ENCODE assay signal across 17 cellular contexts in the genomic region with DNA sequence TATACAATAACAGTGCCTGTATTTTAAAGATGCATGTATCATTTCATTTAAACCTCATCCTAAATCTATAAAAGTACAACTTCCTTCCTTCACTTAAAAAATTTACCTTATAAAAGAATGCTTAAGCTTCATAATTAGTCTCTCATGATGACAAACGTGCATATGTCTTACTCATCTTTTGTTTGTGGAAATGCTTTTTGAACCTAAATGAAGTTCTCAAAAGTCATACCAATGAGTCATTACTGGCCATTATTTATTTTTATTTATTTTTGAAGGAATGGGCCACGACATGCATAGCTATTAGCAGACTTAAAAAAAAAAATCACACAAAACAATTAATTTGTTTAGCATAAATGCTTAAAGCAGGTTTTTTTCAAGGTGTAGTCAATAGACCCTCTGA. TPM values are rescaled to one million over a fixed set of nuclear protein-coding genes. Genes with fewer than 3 reads are reported as not detected.
DNase-seq lines count a peak whose midpoint lies in the region; ATAC-seq, FAIRE-seq and TF ChIP-seq lines count a peak whose summit lies in the region.
"Had no signal": no experiment of that assay in that cellular context is flagged by ENCODE, and none has a peak within 500 bp of the region (broad histone marks: within the 10 kb centered on the region; RNA-seq: fewer than 3 reads in every experiment).

No MANE protein-coding gene starts in this region.

- TF ChIP-seq CTCF in HepG2 (CRISPR knock-in tag; IDR thresholded peaks at IDR 0.05): no peak
- no peak for TF ChIP-seq CTCF in right lobe of liver (IDR thresholded peaks at IDR 0.05)

- BruUV-seq in HepG2 (replicated peaks; lab: Mats Ljungman, UMichigan): no TSS peak

- no peak overlapping the region for H2AFZ ChIP-seq in HepG2 (ENCODE audit: low read length)

- no peaks in the 10 kb centered on the region for H3K27me3 Mint-ChIP-seq in T-helper 17 cell

- POLR2A ChIA-PET in HepG2 (lab: Yijun Ruan, JAX): interaction anchor here (1.1 kb wide), 1 partner anchor 18 kb away, joined by 5 read pairs; no protein-coding TSS in a partner anchor

- peaks cover 6% of the 10 kb centered on the region for H3K36me3 Mint-ChIP-seq in T-helper 17 cell (ENCODE audit: low read depth)

- no peak overlapping the region for H3K27ac ChIP-seq in HepG2 (ENCODE audit: extremely low read length, insufficient read depth, low read length)
- H3K27ac ChIP-seq in right lobe of liver: no peak overlapping the region
- H3K27ac ChIP-seq in caudate nucleus (ENCODE audit: low read depth, low read length): no peak overlapping the region
- H3K27ac ChIP-seq: ascending aorta, transverse colon had no signal

- peaks cover 28% of the 10 kb centered on the region for H3K4me1 Mint-ChIP-seq in T-helper 17 cell

- no peak overlapping the region for H3K4me3 ChIP-seq in HepG2 (replicated peaks in 1 of 3; ENCODE audit: insufficient read depth in 1 of 3, low read depth in 2 of 3, low read length in 3 of 3)
- no peak overlapping the region for H3K4me3 ChIP-seq in right lobe of liver
- H3K4me3 ChIP-seq: ascending aorta, transverse colon had no signal

- no peak for TF ChIP-seq RAD21 in HepG2 (CRISPR knock-in tag; IDR thresholded peaks at IDR 0.05)

- H3K4me1 ChIP-seq in HepG2 (ENCODE audit: insufficient read depth, low read length) (peaks cover 77% of the 10 kb centered on the region), right lobe of liver (peaks cover 0 to 14% (median 6%) of the 10 kb centered on the region in 4 donors)

- TF ChIP-seq EP300 in HepG2 (IDR thresholded peaks at IDR 0.05; ENCODE audit: low read depth in 2 of 2, low read length in 2 of 2) (no peak), HepG2 (CRISPR knock-in tag; IDR thresholded peaks at IDR 0.05; ENCODE audit: borderline replicate concordance) (no peak)

- TF ChIP-seq POLR2A in HepG2 (IDR thresholded peaks at IDR 0.05; ENCODE audit: insufficient read depth in 1 of 2, low read depth in 2 of 2, low read length in 2 of 2) (no peak), right lobe of liver (IDR thresholded peaks at IDR 0.05) (no peak)

- H3K4me3 Mint-ChIP-seq in T-helper 17 cell: no peak overlapping the region

- H3K9ac ChIP-seq in HepG2 (ENCODE audit: insufficient read depth, low read depth, low read length): no peak overlapping the region

- ATAC-seq in HepG2 (no peak), right lobe of liver (no peak), T-helper 17 cell (no peak), GM19023 (IDR thresholded peaks at IDR 0.05; ENCODE audit: unreplicated experiment) (no peak)

- in situ Hi-C loops in HepG2 (cut with HindIII; ENCODE audit: extremely low pct_ligation_motif_present, low pct_unique_long_range_greater_than_20kb): no loop called here

- DNase-seq in HepG2 (ENCODE audit: low spot score) (no peak), right lobe of liver (no peak), T-helper 17 cell (no peak), fibroblast of gingiva (ENCODE audit: low read depth) (peak; percentile 48), caudate nucleus (lab: John Stamatoyannopoulos, UW) (no peak), SIG-M5 (lab: John Stamatoyannopoulos, UW) (no peak), H4 (ENCODE audit: low spot score) (no peak)
- DNase-seq: activated T-cell treated with anti-CD3 and anti-CD28 coated beads, Interleukin-2, amount 50 U/mL, for 48 hours; DMS 273 treated with DMSO at 0.1 percent for 48 hours; effector memory CD4-positive, alpha-beta T cell; head of caudate nucleus; islet precursor cell; midbrain; T-helper 2 cell; transverse colon had no signal

- intact Hi-C loops in HepG2 (cut with micrococcal nuclease; ENCODE audit: unreplicated experiment) (no loop called here), right lobe of liver (cut with DNase I) (no loop called here)

- CTCF ChIA-PET in HepG2 (lab: Yijun Ruan, JAX; ENCODE audit: low intra/inter-chr PET ratio, low total read pairs): no interaction called here

- no peaks in the 10 kb centered on the region; a peak in 1 of 5 replicates for H3K27me3 ChIP-seq in HepG2 (ENCODE audit: control insufficient read depth in 1 of 2, insufficient read depth in 2 of 2, low read length in 2 of 2)
- no peaks in the 10 kb centered on the region for H3K27me3 ChIP-seq in right lobe of liver
- H3K27me3 ChIP-seq: ascending aorta, transverse colon had no signal

- H4K20me1 ChIP-seq in HepG2 (ENCODE audit: insufficient read depth, low read length): no peaks in the 10 kb centered on the region

- peak overlapping the region; percentile 81 for H3K27ac Mint-ChIP-seq in T-helper 17 cell

- WGBS in HepG2 (ENCODE audit: low lambda C conversion rate): 76% methylated on average over 2 of the region's 2 CpGs
- 76% methylated on average over 2 of the region's 2 CpGs for WGBS in right lobe of liver (ENCODE audit: insufficient coverage, low coverage, low lambda C conversion rate, missing lambda C conversion rate)

- peaks cover 78% of the 10 kb centered on the region for H3K79me2 ChIP-seq in HepG2 (ENCODE audit: insufficient read depth, low read length)

- peaks cover 18 to 63% of the 10 kb centered on the region in 2 experiments for H3K36me3 ChIP-seq in HepG2 (replicated peaks in 1 of 2; ENCODE audit: control insufficient read depth in 1 of 2, insufficient read depth in 2 of 2, low read length in 2 of 2)
- peaks cover 0 to 22% (median 3%) of the 10 kb centered on the region in 4 donors for H3K36me3 ChIP-seq in right lobe of liver

- peak overlapping the region; percentile 82 for H3K4me2 ChIP-seq in HepG2 (ENCODE audit: low read depth, low read length)

- no peaks in the 10 kb centered on the region for H3K9me3 ChIP-seq in HepG2 (ENCODE audit: low read length)
- H3K9me3 ChIP-seq in right lobe of liver: no peaks in the 10 kb centered on the region
- no peaks in the 10 kb centered on the region for H3K9me3 ChIP-seq in T-helper 17 cell (ENCODE audit: control insufficient read depth, low read length, poor library complexity, severe bottlenecking)
- H3K9me3 ChIP-seq: ascending aorta, transverse colon had no signal

- no peak for FAIRE-seq in HepG2 (lab: Jason Lieb, UNC)

RNA-seq across cellular contexts. Expression of gene TFB1M, which starts 3.7 kb away (rescaled TPM):
- 122 and 149 TPM in 2 replicates for total RNA-seq in HepG2 (2016; rRNA removed; fragmentation: Illumina TruSeq; extraction: Trizol)
- 42.1 and 44.6 TPM in 2 replicates for total RNA-seq in HepG2 (2016; cell fraction: cytosol; rRNA removed; fragmentation: Illumina TruSeq; extraction: Trizol; ENCODE audit: low read depth)
- 124 and 156 TPM in 2 replicates for total RNA-seq in HepG2 (2016; cell fraction: insoluble cytoplasmic fraction; rRNA removed; fragmentation: Illumina TruSeq; extraction: Trizol)
- 45.1 and 48.3 TPM in 2 replicates for total RNA-seq in HepG2 (2016; cell fraction: membrane; rRNA removed; fragmentation: Illumina TruSeq; extraction: Trizol)
- 201 and 207 TPM in 2 replicates for total RNA-seq in HepG2 (2016; cell fraction: nucleus; rRNA removed; fragmentation: Illumina TruSeq; extraction: Trizol)
- 64.3 and 91.4 TPM in 2 replicates for polyA plus RNA-seq in HepG2 (2011; rRNA removed)
- polyA plus RNA-seq in HepG2 (2011; cell fraction: cytosol; rRNA removed): 49.3 and 58.3 TPM in 2 replicates
- 74.6 and 81.3 TPM in 2 replicates for polyA plus RNA-seq in HepG2 (2011; cell fraction: nucleus; rRNA removed)
- polyA plus RNA-seq in HepG2 (2012): 59.9 and 60.7 TPM in 2 replicates
- 17.1 and 18.2 TPM in 2 replicates for polyA plus RNA-seq in HepG2 (2016; cell fraction: cytosol; fragmentation: Illumina TruSeq; extraction: Trizol; ENCODE audit: low read depth)
- 133 and 147 TPM in 2 replicates for polyA plus RNA-seq in HepG2 (2016; cell fraction: insoluble cytoplasmic fraction; fragmentation: Illumina TruSeq; extraction: Trizol; ENCODE audit: low read depth)
- 20.5 and 22.2 TPM in 2 replicates for polyA plus RNA-seq in HepG2 (2016; cell fraction: membrane; fragmentation: Illumina TruSeq; extraction: Trizol; ENCODE audit: low read depth)
- polyA plus RNA-seq in HepG2 (2016; cell fraction: nucleus; fragmentation: Illumina TruSeq; extraction: Trizol; ENCODE audit: insufficient read depth, low read depth): 93.1 and 104 TPM in 2 replicates
- polyA minus RNA-seq in HepG2 (2011; rRNA and poly(A)+ RNA removed; ENCODE audit: low replicate concordance): 9.7 and 101 TPM in 2 replicates
- polyA minus RNA-seq in HepG2 (2011; cell fraction: cytosol; rRNA and poly(A)+ RNA removed): 39.5 and 52.5 TPM in 2 replicates
- 333 and 340 TPM in 2 replicates for polyA minus RNA-seq in HepG2 (2011; cell fraction: nucleus; rRNA and poly(A)+ RNA removed)
- 10 to 100 TPM; 12.3 to 18.9 (median 16.2) TPM for total RNA-seq in right lobe of liver
- total RNA-seq in T-helper 17 cell: 10 to 100 TPM; 13.7 to 16.6 TPM
- 8.4 and 15.6 TPM in 2 replicates for total RNA-seq in H4 (2014; rRNA removed; shearing (Covaris generic))

RNA-seq across cellular contexts. Expression of gene CLDN20, which starts 46.8 kb away (rescaled TPM):
- total RNA-seq in HepG2 (2016; rRNA removed; fragmentation: Illumina TruSeq; extraction: Trizol): not detected in 2 replicates
- total RNA-seq in HepG2 (2016; cell fraction: cytosol; rRNA removed; fragmentation: Illumina TruSeq; extraction: Trizol; ENCODE audit: low read depth): not detected in 2 replicates
- total RNA-seq in HepG2 (2016; cell fraction: insoluble cytoplasmic fraction; rRNA removed; fragmentation: Illumina TruSeq; extraction: Trizol): not detected in 2 replicates
- not detected in 2 replicates for total RNA-seq in HepG2 (2016; cell fraction: membrane; rRNA removed; fragmentation: Illumina TruSeq; extraction: Trizol)
- not detected in 2 replicates for total RNA-seq in HepG2 (2016; cell fraction: nucleus; rRNA removed; fragmentation: Illumina TruSeq; extraction: Trizol)
- polyA plus RNA-seq in HepG2 (2011; rRNA removed): not detected in 2 replicates
- polyA plus RNA-seq in HepG2 (2011; cell fraction: cytosol; rRNA removed): not detected in 2 replicates
- not detected in 2 replicates for polyA plus RNA-seq in HepG2 (2011; cell fraction: nucleus; rRNA removed)
- 0.76 and 0.79 TPM in 2 replicates for polyA plus RNA-seq in HepG2 (2012)
- not detected in 2 replicates for polyA plus RNA-seq in HepG2 (2016; cell fraction: cytosol; fragmentation: Illumina TruSeq; extraction: Trizol; ENCODE audit: low read depth)
- not detected in 2 replicates for polyA plus RNA-seq in HepG2 (2016; cell fraction: insoluble cytoplasmic fraction; fragmentation: Illumina TruSeq; extraction: Trizol; ENCODE audit: low read depth)
- not detected in 2 replicates for polyA plus RNA-seq in HepG2 (2016; cell fraction: membrane; fragmentation: Illumina TruSeq; extraction: Trizol; ENCODE audit: low read depth)
- not detected in 2 replicates for polyA plus RNA-seq in HepG2 (2016; cell fraction: nucleus; fragmentation: Illumina TruSeq; extraction: Trizol; ENCODE audit: insufficient read depth, low read depth)
- polyA minus RNA-seq in HepG2 (2011; rRNA and poly(A)+ RNA removed; ENCODE audit: low replicate concordance): not detected in 2 replicates
- polyA minus RNA-seq in HepG2 (2011; cell fraction: cytosol; rRNA and poly(A)+ RNA removed): not detected in 2 replicates
- not detected in 2 replicates for polyA minus RNA-seq in HepG2 (2011; cell fraction: nucleus; rRNA and poly(A)+ RNA removed)
- total RNA-seq in right lobe of liver: not detected
- not detected for total RNA-seq in T-helper 17 cell
- total RNA-seq in H4 (2014; rRNA removed; shearing (Covaris generic)): not detected in 2 replicates
- total RNA-seq: ascending aorta, transverse colon had no signal
